In genomic region chr1:107965112-107965991, GRCh38 we compare ENCODE assay signal across 8 cellular contexts. TPM values are rescaled to one million over a fixed set of nuclear protein-coding genes. Genes with fewer than 3 reads are reported as not detected.
A peak's percentile ranks its signal among the peaks of the same experiment; 100 is the strongest.
DNase-seq lines count a peak whose midpoint lies in the region; ATAC-seq and TF ChIP-seq lines count a peak whose summit lies in the region.

A gene with protein sequence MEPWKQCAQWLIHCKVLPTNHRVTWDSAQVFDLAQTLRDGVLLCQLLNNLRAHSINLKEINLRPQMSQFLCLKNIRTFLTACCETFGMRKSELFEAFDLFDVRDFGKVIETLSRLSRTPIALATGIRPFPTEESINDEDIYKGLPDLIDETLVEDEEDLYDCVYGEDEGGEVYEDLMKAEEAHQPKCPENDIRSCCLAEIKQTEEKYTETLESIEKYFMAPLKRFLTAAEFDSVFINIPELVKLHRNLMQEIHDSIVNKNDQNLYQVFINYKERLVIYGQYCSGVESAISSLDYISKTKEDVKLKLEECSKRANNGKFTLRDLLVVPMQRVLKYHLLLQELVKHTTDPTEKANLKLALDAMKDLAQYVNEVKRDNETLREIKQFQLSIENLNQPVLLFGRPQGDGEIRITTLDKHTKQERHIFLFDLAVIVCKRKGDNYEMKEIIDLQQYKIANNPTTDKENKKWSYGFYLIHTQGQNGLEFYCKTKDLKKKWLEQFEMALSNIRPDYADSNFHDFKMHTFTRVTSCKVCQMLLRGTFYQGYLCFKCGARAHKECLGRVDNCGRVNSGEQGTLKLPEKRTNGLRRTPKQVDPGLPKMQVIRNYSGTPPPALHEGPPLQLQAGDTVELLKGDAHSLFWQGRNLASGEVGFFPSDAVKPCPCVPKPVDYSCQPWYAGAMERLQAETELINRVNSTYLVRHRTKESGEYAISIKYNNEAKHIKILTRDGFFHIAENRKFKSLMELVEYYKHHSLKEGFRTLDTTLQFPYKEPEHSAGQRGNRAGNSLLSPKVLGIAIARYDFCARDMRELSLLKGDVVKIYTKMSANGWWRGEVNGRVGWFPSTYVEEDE (minus strand): TSS chr1:107965180. CDS start chr1:107964869, 311 bp downstream.

- no peak within 1 kb of the TSS for H2AK9ac ChIP-seq in IMR-90 (replicated peaks; ENCODE audit: low read depth, low read length, poor library complexity)

- H3K4me2 ChIP-seq in IMR-90 (ENCODE audit: low read depth, low read length) (peak within 1 kb of the TSS; percentile 65), SK-N-SH (peak within 1 kb of the TSS; percentile 88)

- TF ChIP-seq EP300 in SK-N-SH (IDR thresholded peaks at IDR 0.05; ENCODE audit: borderline replicate concordance in 1 of 2, low read depth in 1 of 2, low read length in 1 of 2): no peak

- TF ChIP-seq CTCF in IMR-90 (conservative IDR thresholded peaks at IDR 0.05; ENCODE audit: low read depth, low read length) (no peak), SK-N-SH (IDR thresholded peaks at IDR 0.05) (peak; percentile 23; the same call in 1 of the 2 replicates), omental fat pad (IDR thresholded peaks at IDR 0.05) (no peak), tibial artery (IDR thresholded peaks at IDR 0.05) (no peak)

- H3K36me3 Mint-ChIP-seq in activated naive CD8-positive, alpha-beta T cell treated with anti-CD3 and anti-CD28 coated beads, Interleukin-2, amount 50 U/mL, for 24 hours (ENCODE audit: low read depth): no peaks in the 10 kb centered on the region

- H4K5ac ChIP-seq in IMR-90 (ENCODE audit: low read depth, low read length): no peak within 1 kb of the TSS

- TF ChIP-seq POLR2A in IMR-90 (IDR thresholded peaks at IDR 0.05; ENCODE audit: low read depth, low read length): no peak

- H3K4me3 ChIP-seq in IMR-90 (ENCODE audit: insufficient read depth, low read depth, low read length) (peak within 1 kb of the TSS; percentile 2; the same call in 1 of the 2 replicates), SK-N-SH (ENCODE audit: low read depth in 2 of 2, low read length in 1 of 2) (peak within 1 kb of the TSS; percentile 48 to 64), tibial artery (peak within 1 kb of the TSS; percentile 41 to 46)

- no peak within 1 kb of the TSS for H3K4ac ChIP-seq in IMR-90 (ENCODE audit: low read depth, low read length)

- H3K9me3 ChIP-seq in IMR-90 (ENCODE audit: control insufficient read depth, insufficient read depth, low read length) (no peaks in the 10 kb centered on the region), SK-N-SH (no peaks in the 10 kb centered on the region), tibial artery (no peaks in the 10 kb centered on the region)

- no peak within 1 kb of the TSS for H4K91ac ChIP-seq in IMR-90 (ENCODE audit: insufficient read depth, low read depth, low read length)

- no peak within 1 kb of the TSS for H3K56ac ChIP-seq in IMR-90 (ENCODE audit: extremely low read depth, insufficient read depth, low read length)

- no peaks in the 10 kb centered on the region; the same call in 1 of the 2 replicates for H3K4me1 ChIP-seq in IMR-90 (ENCODE audit: control insufficient read depth, insufficient read depth, low read length)
- H3K4me1 ChIP-seq in SK-N-SH (ENCODE audit: control insufficient read depth in 1 of 2, insufficient read depth in 2 of 2, low read depth in 1 of 2, low read length in 1 of 2): peaks cover 0 to 9% of the 10 kb centered on the region in 2 experiments; a peak in 1 of 4 replicates
- peaks cover 0 to 21% (median 15%) of the 10 kb centered on the region in 4 donors for H3K4me1 ChIP-seq in tibial artery

- no peak within 1 kb of the TSS for H2BK15ac ChIP-seq in IMR-90 (ENCODE audit: low read depth, low read length)

- intact Hi-C loops in IMR-90 (cut with micrococcal nuclease): no loop called here
- intact Hi-C loops in Right ventricle myocardium superior (cut with DNase I): no loop called here
- intact Hi-C loops in tibial artery (cut with DNase I; ENCODE audit: low total_unique reads): no loop called here

- H3K18ac ChIP-seq in IMR-90 (ENCODE audit: low read depth, low read length): no peak within 1 kb of the TSS

- no peaks in the 10 kb centered on the region for H4K20me1 ChIP-seq in IMR-90 (ENCODE audit: insufficient read depth, low read length)
- no peaks in the 10 kb centered on the region for H4K20me1 ChIP-seq in SK-N-SH (ENCODE audit: insufficient read depth)

- H3K27me3 Mint-ChIP-seq in activated naive CD8-positive, alpha-beta T cell treated with anti-CD3 and anti-CD28 coated beads, Interleukin-2, amount 50 U/mL, for 24 hours: no peaks in the 10 kb centered on the region

- H3K4me3 Mint-ChIP-seq in activated naive CD8-positive, alpha-beta T cell treated with anti-CD3 and anti-CD28 coated beads, Interleukin-2, amount 50 U/mL, for 24 hours: peak within 1 kb of the TSS; percentile 95

- CTCF ChIA-PET in IMR-90 (lab: Yijun Ruan, JAX): interaction anchor here (0.6 kb wide), 1 partner anchor 16 kb away, joined by 3 read pairs; no protein-coding TSS in a partner anchor
- CTCF ChIA-PET in SK-N-SH (lab: Yijun Ruan, JAX): interaction anchor here (0.5 to 1.3 kb wide), 7 partner anchors 10 to 183 kb away, joined by 3 to 5 read pairs (median 3); no protein-coding TSS in a partner anchor

- ATAC-seq in IMR-90 (ENCODE audit: low read depth): peak; percentile 93
- peak; percentile 55 for ATAC-seq in activated naive CD8-positive, alpha-beta T cell treated with anti-CD3 and anti-CD28 coated beads, Interleukin-2, amount 50 U/mL, for 24 hours
- peak; percentile 80 for ATAC-seq in Right ventricle myocardium superior (ENCODE audit: poor library complexity)
- peak; percentile 58 for ATAC-seq in omental fat pad (ENCODE audit: low FRiP score)
- no peak for ATAC-seq in GM21528 (IDR thresholded peaks at IDR 0.05; ENCODE audit: low FRiP score, unreplicated experiment)

- DNase-seq in Caki2 (ENCODE audit: low read depth) (no peak), IMR-90 (peak; percentile 10), SK-N-SH (peak; percentile 90), Right ventricle myocardium superior (peak; percentile 92), omental fat pad (ENCODE audit: low spot score) (no peak), tibial artery (peak; percentile 75 to 77)
- peak; percentile 80 for DNase-seq in activated naive CD8-positive, alpha-beta T cell treated with anti-CD3 and anti-CD28 coated beads, Interleukin-2, amount 50 U/mL, for 24 hours

- H3K79me1 ChIP-seq in IMR-90 (ENCODE audit: low read depth in 1 of 2, low read length in 2 of 2): no peaks in the 10 kb centered on the region

- no peak within 1 kb of the TSS for H2AK5ac ChIP-seq in IMR-90 (ENCODE audit: low read depth, low read length)

- H3K27ac ChIP-seq in IMR-90 (ENCODE audit: insufficient read depth, low read length) (no peak within 1 kb of the TSS), SK-N-SH (ENCODE audit: low read depth in 2 of 2, low read length in 1 of 2) (peak within 1 kb of the TSS in 1 of 2 experiments; percentile 57; a peak in 2 of 4 replicates), tibial artery (no peak within 1 kb of the TSS)

- peak within 1 kb of the TSS; percentile 93 for H3K27ac Mint-ChIP-seq in activated naive CD8-positive, alpha-beta T cell treated with anti-CD3 and anti-CD28 coated beads, Interleukin-2, amount 50 U/mL, for 24 hours

- POLR2A ChIA-PET in IMR-90 (lab: Charles Lee; ENCODE audit: unreplicated experiment): no interaction called here
- POLR2A ChIA-PET in SK-N-SH (lab: Yijun Ruan, JAX): no interaction called here

- H3K27me3 ChIP-seq in IMR-90 (ENCODE audit: control insufficient read depth, insufficient read depth, low read length): peaks cover 28% of the 10 kb centered on the region
- peaks cover 19% of the 10 kb centered on the region for H3K27me3 ChIP-seq in SK-N-SH (ENCODE audit: insufficient read depth)
- H3K27me3 ChIP-seq in tibial artery: peaks cover 0 to 28% of the 10 kb centered on the region in 2 donors

- dilution Hi-C loops in IMR-90 (cut with HindIII; ENCODE audit: low sequenced_read_pairs, unreplicated experiment): no loop called here

- BruUV-seq in IMR-90 (replicated peaks; lab: Mats Ljungman, UMichigan): no TSS peak

- no peaks in the 10 kb centered on the region for H3K36me3 ChIP-seq in IMR-90 (ENCODE audit: control insufficient read depth, insufficient read depth, low read length)
- no peaks in the 10 kb centered on the region for H3K36me3 ChIP-seq in SK-N-SH (replicated peaks in 1 of 2; ENCODE audit: control insufficient read depth in 1 of 2, insufficient read depth in 2 of 2, low read length in 1 of 2)
- no peaks in the 10 kb centered on the region for H3K36me3 ChIP-seq in tibial artery

- no peak within 1 kb of the TSS for H3K14ac ChIP-seq in IMR-90 (replicated peaks; ENCODE audit: low read depth, low read length)

- H2BK5ac ChIP-seq in IMR-90 (ENCODE audit: low read depth, low read length, poor library complexity, severe bottlenecking): no peak within 1 kb of the TSS

- H2BK20ac ChIP-seq in IMR-90 (ENCODE audit: low read depth, low read length): no peak within 1 kb of the TSS

- peak within 1 kb of the TSS; percentile 86 for H2AFZ ChIP-seq in IMR-90 (replicated peaks; ENCODE audit: low read length, poor library complexity)
- H2AFZ ChIP-seq in SK-N-SH (ENCODE audit: low read depth): peak within 1 kb of the TSS; percentile 72; the same call in 1 of the 2 replicates

- peaks cover 37% of the 10 kb centered on the region for H3K4me1 Mint-ChIP-seq in activated naive CD8-positive, alpha-beta T cell treated with anti-CD3 and anti-CD28 coated beads, Interleukin-2, amount 50 U/mL, for 24 hours

- no peaks in the 10 kb centered on the region for H3K9me3 Mint-ChIP-seq in activated naive CD8-positive, alpha-beta T cell treated with anti-CD3 and anti-CD28 coated beads, Interleukin-2, amount 50 U/mL, for 24 hours

- WGBS in IMR-90 (ENCODE audit: extremely low coverage in 2 of 2, insufficient read length in 1 of 2), 2 experiments: 0% methylated on average over 11 of the region's 72 CpGs; no CpG with 5 or more reads in 1 of the 2 experiments
- WGBS in SK-N-SH (ENCODE audit: low lambda C conversion rate): 0% methylated on average over 19 of the region's 72 CpGs

- no peaks in the 10 kb centered on the region for H3K79me2 ChIP-seq in SK-N-SH (ENCODE audit: insufficient read depth)

- in situ Hi-C loops in Caki2 (cut with HindIII; ENCODE audit: low pct_unique_long_range_greater_than_20kb, low sequenced_read_pairs) (no loop called here), IMR-90 (cut with MboI; ENCODE audit: low sequenced_read_pairs) (no loop called here)

- no peak for TF ChIP-seq RAD21 in IMR-90 (IDR thresholded peaks at IDR 0.05; ENCODE audit: low read length)
- TF ChIP-seq RAD21 in SK-N-SH (IDR thresholded peaks at IDR 0.05; ENCODE audit: low read length): no peak

- no peaks in the 10 kb centered on the region for H3F3A ChIP-seq in SK-N-SH (replicated peaks; ENCODE audit: insufficient read depth)

- no peak within 1 kb of the TSS for H3K9ac ChIP-seq in IMR-90 (ENCODE audit: low read depth, low read length)
- no peak within 1 kb of the TSS for H3K9ac ChIP-seq in SK-N-SH

- no peaks in the 10 kb centered on the region for H3K9me2 ChIP-seq in SK-N-SH

- H3K23ac ChIP-seq in IMR-90 (ENCODE audit: low read depth, low read length): no peak within 1 kb of the TSS

- no peak within 1 kb of the TSS for H2BK120ac ChIP-seq in IMR-90 (ENCODE audit: low read depth, low read length)

- H3K9me1 ChIP-seq in IMR-90 (ENCODE audit: insufficient read depth, low read length): no peaks in the 10 kb centered on the region

- no peak within 1 kb of the TSS for H4K8ac ChIP-seq in IMR-90 (ENCODE audit: low read depth in 2 of 2, low read length in 2 of 2)

RNA-seq across cellular contexts. Expression of the gene that starts here (rescaled TPM):
- 21.4 and 44.4 TPM in 2 replicates for total RNA-seq in Caki2 (2014; rRNA removed; shearing (Covaris generic); ENCODE audit: low replicate concordance)
- total RNA-seq in IMR-90 (2012; rRNA removed) (0.18 and 0.28 TPM in 2 replicates), Right ventricle myocardium superior (1.6 TPM), omental fat pad (10 to 100 TPM in 2 of 4 donors, 1 to 10 TPM in 2; 5.4 to 10.9 (median 10.2) TPM)
- polyA plus RNA-seq in IMR-90 (2012; rRNA removed) (0.12 and 0.20 TPM in 2 replicates), SK-N-SH (2012; rRNA removed) (0.02 TPM in 1 of 2 replicates, not detected in the other)
- 0.01 and 0.08 TPM in 2 replicates for polyA plus RNA-seq in IMR-90 (2012; cell fraction: cytosol; rRNA removed)
- 0.01 and 0.13 TPM in 2 replicates for polyA plus RNA-seq in IMR-90 (2012; cell fraction: nucleus; rRNA removed; ENCODE audit: low replicate concordance)
- polyA plus RNA-seq in SK-N-SH (2012; cell fraction: cytosol; rRNA removed): 0.01 and 0.07 TPM in 2 replicates
- polyA plus RNA-seq in SK-N-SH (2012; cell fraction: nucleus; rRNA removed): 0.02 and 0.04 TPM in 2 replicates

Comparison
In these comparisons a context has a peak if more than half of its experiments do, and no peak if none do; other contexts are left out.
1. Peak in DNase-seq, ATAC-seq, H3K4me3 ChIP-seq and H3K4me2 ChIP-seq in IMR-90; RNA of the gene not detected or under 1 TPM.
2. Peak in DNase-seq, H3K4me3 ChIP-seq and H3K4me2 ChIP-seq in SK-N-SH; RNA of the gene not detected or under 1 TPM.
3. DNase-seq: peak in activated naive CD8-positive, alpha-beta T cell treated with anti-CD3 and anti-CD28 coated beads, Interleukin-2, amount 50 U/mL, for 24 hours (single experiment), Right ventricle myocardium superior (single experiment) and tibial artery (2 of 2); none in Caki2 (single experiment) and omental fat pad (single experiment).
4. H3K4me3 ChIP-seq: peak in every context shown above with its lines; median percentile 56 in SK-N-SH; 44 in tibial artery; 2 in IMR-90.